ENCODE assay signal across 24 cellular contexts in the genomic region with DNA sequence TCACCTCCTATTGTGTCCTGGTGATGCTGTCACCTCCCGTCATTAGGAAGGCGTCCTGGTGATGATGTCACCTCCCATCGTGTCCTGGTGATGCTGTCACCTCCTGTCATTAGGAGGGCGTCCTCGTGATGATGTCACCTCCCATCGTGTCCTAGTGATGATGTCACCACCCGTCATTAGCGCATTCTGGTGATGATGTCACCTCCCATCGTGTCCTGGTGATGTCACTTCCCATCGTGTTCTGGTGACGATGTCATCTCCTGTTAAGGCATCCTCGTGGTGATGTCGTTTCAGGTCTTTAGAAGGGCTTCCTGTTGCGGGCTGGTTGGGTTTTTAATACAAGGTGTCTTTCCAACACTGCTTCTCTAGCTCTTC. TPM values are rescaled to one million over a fixed set of nuclear protein-coding genes. Genes with fewer than 3 reads are reported as not detected.
DNase-seq lines count a peak whose midpoint lies in the region; ATAC-seq and TF ChIP-seq lines count a peak whose summit lies in the region.
"Had no signal": no experiment of that assay in that cellular context is flagged by ENCODE, and none has a peak within 500 bp of the region (broad histone marks: within the 10 kb centered on the region; RNA-seq: fewer than 3 reads in every experiment).

No MANE protein-coding gene starts in this region.

- no peak overlapping the region for H2AFZ ChIP-seq in GM23248

- POLR2A ChIA-PET in activated CD8-positive, alpha-beta T cell treated with anti-CD3 and anti-CD28 coated beads for 36 hours (lab: Charles Lee): no interaction called here

- H3K4me1 Mint-ChIP-seq in activated CD4-positive, alpha-beta T cell treated with anti-CD3 and anti-CD28 coated beads, Interleukin-2, amount 10 ng/mL, durations not matched to agents 24 days and 14 days: peaks cover 9% of the 10 kb centered on the region
- H3K4me1 Mint-ChIP-seq in activated CD8-positive, alpha-beta T cell treated with anti-CD3 and anti-CD28 coated beads for 36 hours (ENCODE audit: low read depth): peaks cover 15% of the 10 kb centered on the region
- no peaks in the 10 kb centered on the region for H3K4me1 Mint-ChIP-seq in glutamatergic neuron (ENCODE audit: low read depth, unreplicated experiment)
- H3K4me1 Mint-ChIP-seq: mesothelial cell of epicardium had no signal

- no peaks in the 10 kb centered on the region for H4K20me1 ChIP-seq in GM23248 (ENCODE audit: insufficient read depth)

- TF ChIP-seq CTCF in activated CD8-positive, alpha-beta T cell treated with anti-CD3 and anti-CD28 coated beads for 36 hours (IDR thresholded peaks at IDR 0.05): no peak
- no peak for TF ChIP-seq CTCF in glutamatergic neuron (IDR thresholded peaks at IDR 0.05; ENCODE audit: partially characterized antibody, unreplicated experiment)

- no peaks in the 10 kb centered on the region for H3K27me3 Mint-ChIP-seq in activated CD4-positive, alpha-beta T cell treated with anti-CD3 and anti-CD28 coated beads, Interleukin-2, amount 10 ng/mL, durations not matched to agents 24 days and 14 days
- H3K27me3 Mint-ChIP-seq in activated CD8-positive, alpha-beta T cell treated with anti-CD3 and anti-CD28 coated beads for 36 hours: no peaks in the 10 kb centered on the region
- peaks cover 16% of the 10 kb centered on the region for H3K27me3 Mint-ChIP-seq in glutamatergic neuron (ENCODE audit: unreplicated experiment)
- H3K27me3 Mint-ChIP-seq: activated T-cell treated with anti-CD3 and anti-CD28 coated beads, Interleukin-2, amount 50 U/mL, for 24 hours; effector memory CD8-positive, alpha-beta T cell; stimulated activated naive B cell treated with anti-CD40 and anti-IgM and Interleukin-4, amounts not matched to agents 10 μg/mL and 1 μg/mL and 100 μg/mL, for 72 hours had no signal

- no peak overlapping the region for H3K9ac ChIP-seq in GM23248

- peaks cover 7% of the 10 kb centered on the region for H3K36me3 ChIP-seq in GM23248 (ENCODE audit: low read depth)

- peak; percentile 60 for DNase-seq in activated CD4-positive, alpha-beta T cell treated with anti-CD3 and anti-CD28 coated beads, Interleukin-2, amount 10 ng/mL, durations not matched to agents 24 days and 14 days
- DNase-seq in activated CD4-positive, alpha-beta T cell treated with anti-CD3 and anti-CD28 coated beads for 4 hours: no peak
- DNase-seq in GM23248 (peak; percentile 38), glutamatergic neuron (no peak), amygdala (lab: John Stamatoyannopoulos, UW) (no peak)
- DNase-seq in activated CD8-positive, alpha-beta T cell treated with anti-CD3 and anti-CD28 coated beads for 36 hours: peak; percentile 36
- DNase-seq in stimulated activated naive CD4-positive, alpha-beta T cell treated with Interleukin-2 at 50 U/mL for 16 hours (lab: John Stamatoyannopoulos, UW): no peak
- DNase-seq: ACHN; activated naive CD4-positive, alpha-beta T cell treated with Interleukin-2 at 50 U/mL for 16 hours; activated T-cell treated with anti-CD3 and anti-CD28 coated beads, Interleukin-2, amount 50 U/mL, for 24 hours; body of pancreas; effector memory CD8-positive, alpha-beta T cell; Kasumi-1; natural killer cell; NCI-H2171; NCI-H524 treated with DMSO at 0.1 percent for 48 hours; pancreas; sigmoid colon; stimulated activated naive B cell treated with anti-CD40 and anti-IgM and Interleukin-4, amounts not matched to agents 10 μg/mL and 1 μg/mL and 100 μg/mL, for 72 hours; tibial artery had no signal

- H3K27ac ChIP-seq in GM23248: no peak overlapping the region
- H3K27ac ChIP-seq: body of pancreas, pancreas, sigmoid colon, tibial artery had no signal

- H3K9me2 ChIP-seq in GM23248 (ENCODE audit: insufficient read depth): no peaks in the 10 kb centered on the region

- peaks cover 19% of the 10 kb centered on the region; the same call in 1 of the 2 replicates for H3K79me2 ChIP-seq in GM23248 (ENCODE audit: insufficient read depth)

- H3K36me3 Mint-ChIP-seq in activated CD4-positive, alpha-beta T cell treated with anti-CD3 and anti-CD28 coated beads, Interleukin-2, amount 10 ng/mL, durations not matched to agents 24 days and 14 days (ENCODE audit: low read depth): peaks cover 63% of the 10 kb centered on the region
- H3K36me3 Mint-ChIP-seq in activated CD8-positive, alpha-beta T cell treated with anti-CD3 and anti-CD28 coated beads for 36 hours (ENCODE audit: low read depth): peaks cover 62% of the 10 kb centered on the region
- H3K36me3 Mint-ChIP-seq in glutamatergic neuron (ENCODE audit: unreplicated experiment): peaks cover 36% of the 10 kb centered on the region

- no peaks in the 10 kb centered on the region for H3K9me3 Mint-ChIP-seq in activated CD4-positive, alpha-beta T cell treated with anti-CD3 and anti-CD28 coated beads, Interleukin-2, amount 10 ng/mL, durations not matched to agents 24 days and 14 days
- no peaks in the 10 kb centered on the region for H3K9me3 Mint-ChIP-seq in activated CD8-positive, alpha-beta T cell treated with anti-CD3 and anti-CD28 coated beads for 36 hours
- H3K9me3 Mint-ChIP-seq in glutamatergic neuron (ENCODE audit: unreplicated experiment): peaks cover 14% of the 10 kb centered on the region
- H3K9me3 Mint-ChIP-seq: activated T-cell treated with anti-CD3 and anti-CD28 coated beads, Interleukin-2, amount 50 U/mL, for 24 hours; effector memory CD8-positive, alpha-beta T cell; natural killer cell had no signal

- H3K4me2 ChIP-seq in GM23248 (ENCODE audit: unreplicated experiment): no peak overlapping the region

- in situ Hi-C loops in GM23248 (cut with MboI): no loop called here

- H3K4me1 ChIP-seq in GM23248 (ENCODE audit: insufficient read depth): no peaks in the 10 kb centered on the region
- H3K4me1 ChIP-seq: body of pancreas, pancreas, sigmoid colon, tibial artery had no signal

- CTCF ChIA-PET in activated CD8-positive, alpha-beta T cell treated with anti-CD3 and anti-CD28 coated beads for 36 hours (lab: Charles Lee): no interaction called here

- 97 to 99% methylated on average over 13 to 14 of the region's 14 CpGs for WGBS in GM23248 (ENCODE audit: low coverage in 1 of 2, low lambda C conversion rate in 2 of 2, missing lambda C conversion rate in 2 of 2), 2 experiments

- no peaks in the 10 kb centered on the region for H3K27me3 ChIP-seq in GM23248 (replicated peaks; ENCODE audit: insufficient read depth)
- H3K27me3 ChIP-seq: BLaER1 treated with 17β-estradiol and CSF1 and Interleukin-3, amounts not matched to agents 10 nM and 100 nM; body of pancreas; pancreas; sigmoid colon; tibial artery had no signal

- ATAC-seq in activated CD8-positive, alpha-beta T cell treated with anti-CD3 and anti-CD28 coated beads for 36 hours: no peak
- no peak for ATAC-seq in GM18498 (IDR thresholded peaks at IDR 0.05; ENCODE audit: unreplicated experiment)
- ATAC-seq: body of pancreas; effector memory CD8-positive, alpha-beta T cell; left lobe of liver; natural killer cell; pancreas; stimulated activated naive B cell treated with anti-CD40 and anti-IgM and Interleukin-4, amounts not matched to agents 10 μg/mL and 1 μg/mL and 100 μg/mL, for 72 hours had no signal

- H3K4me3 Mint-ChIP-seq in activated CD4-positive, alpha-beta T cell treated with anti-CD3 and anti-CD28 coated beads, Interleukin-2, amount 10 ng/mL, durations not matched to agents 24 days and 14 days: no peak overlapping the region
- H3K4me3 Mint-ChIP-seq in activated CD8-positive, alpha-beta T cell treated with anti-CD3 and anti-CD28 coated beads for 36 hours: no peak overlapping the region
- H3K4me3 Mint-ChIP-seq in glutamatergic neuron (ENCODE audit: unreplicated experiment): no peak overlapping the region
- H3K4me3 Mint-ChIP-seq: activated T-cell treated with anti-CD3 and anti-CD28 coated beads, Interleukin-2, amount 50 U/mL, for 24 hours; effector memory CD8-positive, alpha-beta T cell; mesothelial cell of epicardium; natural killer cell; stimulated activated naive B cell treated with anti-CD40 and anti-IgM and Interleukin-4, amounts not matched to agents 10 μg/mL and 1 μg/mL and 100 μg/mL, for 72 hours had no signal

- no peak overlapping the region for H3K27ac Mint-ChIP-seq in activated CD4-positive, alpha-beta T cell treated with anti-CD3 and anti-CD28 coated beads, Interleukin-2, amount 10 ng/mL, durations not matched to agents 24 days and 14 days
- H3K27ac Mint-ChIP-seq in activated CD8-positive, alpha-beta T cell treated with anti-CD3 and anti-CD28 coated beads for 36 hours: no peak overlapping the region
- peak overlapping the region; percentile 87 for H3K27ac Mint-ChIP-seq in glutamatergic neuron (ENCODE audit: unreplicated experiment)
- H3K27ac Mint-ChIP-seq: mesothelial cell of epicardium; stimulated activated naive B cell treated with anti-CD40 and anti-IgM and Interleukin-4, amounts not matched to agents 10 μg/mL and 1 μg/mL and 100 μg/mL, for 72 hours had no signal

- no peak overlapping the region for H3K4me3 ChIP-seq in GM23248
- H3K4me3 ChIP-seq: BLaER1 treated with 17β-estradiol and CSF1 and Interleukin-3, amounts not matched to agents 10 nM and 100 nM; body of pancreas; pancreas; sigmoid colon; tibial artery had no signal

- 0 out of 2 replicates have a peak, but pooled peaks cover 9% of the 10 kb centered on the region for H3F3A ChIP-seq in GM23248 (ENCODE audit: insufficient read depth)

- H3K9me3 ChIP-seq in GM23248 (ENCODE audit: low read depth): no peaks in the 10 kb centered on the region
- H3K9me3 ChIP-seq: BLaER1 treated with 17β-estradiol and CSF1 and Interleukin-3, amounts not matched to agents 10 nM and 100 nM; body of pancreas; pancreas; sigmoid colon; tibial artery had no signal

- intact Hi-C loops in activated CD4-positive, alpha-beta T cell treated with anti-CD3 and anti-CD28 coated beads, Interleukin-2, amount 10 ng/mL, durations not matched to agents 24 days and 14 days (cut with micrococcal nuclease): no loop called here
- intact Hi-C loops in activated CD8-positive, alpha-beta T cell treated with anti-CD3 and anti-CD28 coated beads for 36 hours (cut with micrococcal nuclease): no loop called here

RNA-seq across cellular contexts. Expression of gene CTDP1, which starts 40.7 kb away (rescaled TPM):
- total RNA-seq in activated CD4-positive, alpha-beta T cell treated with anti-CD3 and anti-CD28 coated beads, Interleukin-2, amount 10 ng/mL, durations not matched to agents 24 days and 14 days: 41.2 and 45.5 TPM in 2 replicates
- 21.1 and 26.0 TPM in 2 replicates for total RNA-seq in GM23248 (2014; rRNA removed; shearing (Covaris generic))
- 6.7 and 7.6 TPM in 2 replicates for polyA plus RNA-seq in GM23248 (2016; fragmentation: Nextera tagmentation; extraction: Ambion mirVana)
- 10 to 100 TPM; 54.9 to 55.6 TPM for total RNA-seq in activated CD8-positive, alpha-beta T cell treated with anti-CD3 and anti-CD28 coated beads for 36 hours
- total RNA-seq in glutamatergic neuron (ENCODE audit: unreplicated experiment): 34.8 TPM

Comparison
In these comparisons a context has a peak if more than half of its experiments do, and no peak if none do; other contexts are left out.
1. DNase-seq: peak in activated CD4-positive, alpha-beta T cell treated with anti-CD3 and anti-CD28 coated beads, Interleukin-2, amount 10 ng/mL, durations not matched to agents 24 days and 14 days (single experiment), GM23248 (single experiment) and activated CD8-positive, alpha-beta T cell treated with anti-CD3 and anti-CD28 coated beads for 36 hours (single experiment); none in activated CD4-positive, alpha-beta T cell treated with anti-CD3 and anti-CD28 coated beads for 4 hours (0 of 2), glutamatergic neuron (single experiment), amygdala (0 of 56) and stimulated activated naive CD4-positive, alpha-beta T cell treated with Interleukin-2 at 50 U/mL for 16 hours (single experiment).